In genomic region chr22:19761022-19761499, GRCh38 we compare ENCODE assay signal across 11 cellular contexts. TPM values are rescaled to one million over a fixed set of nuclear protein-coding genes. Genes with fewer than 3 reads are reported as not detected.
DNase-seq lines count a peak whose midpoint lies in the region; TF ChIP-seq lines count a peak whose summit lies in the region.
"Had no signal": no experiment of that assay in that cellular context is flagged by ENCODE, and none has a peak within 500 bp of the region (broad histone marks: within the 10 kb centered on the region; RNA-seq: fewer than 3 reads in every experiment).

No MANE protein-coding gene starts in this region.

- WGBS in suprapubic skin: 4% methylated on average over 18 of the region's 70 CpGs

- H3K36me3 ChIP-seq in SJCRH30 (peaks cover 26% of the 10 kb centered on the region), suprapubic skin (no peaks in the 10 kb centered on the region)
- H3K36me3 ChIP-seq: Peyer's patch had no signal

- peaks cover 5% of the 10 kb centered on the region; the same call in 1 of the 2 replicates for H3K4me1 ChIP-seq in SJCRH30
- H3K4me1 ChIP-seq in suprapubic skin: peaks cover 71% of the 10 kb centered on the region

- no peak overlapping the region for H3K27ac ChIP-seq in SJCRH30
- peak overlapping the region; percentile 39 for H3K27ac ChIP-seq in suprapubic skin
- H3K27ac ChIP-seq: Peyer's patch had no signal

- TF ChIP-seq EP300 in suprapubic skin (IDR thresholded peaks at IDR 0.05): no peak

- no peak for TF ChIP-seq POLR2A in suprapubic skin (IDR thresholded peaks at IDR 0.05)

- H3K9me3 ChIP-seq in SJCRH30 (replicated peaks) (no peaks in the 10 kb centered on the region), suprapubic skin (no peaks in the 10 kb centered on the region)

- DNase-seq in NCI-H1417 (lab: John Stamatoyannopoulos, UW) (peak in 2 of 3 experiments; percentile 24 to 28), NCI-H1417 treated with DMSO at 0.1 percent for 48 hours (lab: John Stamatoyannopoulos, UW) (no peak), SJCRH30 (peak in 1 of 2 experiments; percentile 33), suprapubic skin (ENCODE audit: low spot score in 2 of 2) (no peak), SKM-1 treated with dmso at 0.1 percent for 144 hours (lab: John Stamatoyannopoulos, UW; ENCODE audit: unreplicated experiment) (no peak), epidermal melanocyte (ENCODE audit: insufficient read length, low spot score) (no peak), NCI-H345 treated with DMSO at 0.1 percent for 48 hours (lab: John Stamatoyannopoulos, UW; ENCODE audit: unreplicated experiment) (no peak)
- DNase-seq: effector memory CD4-positive, alpha-beta T cell; hippocampal formation; Peyer's patch had no signal

- TF ChIP-seq CTCF in suprapubic skin (IDR thresholded peaks at IDR 0.05): no peak

- H3K4me3 ChIP-seq in SJCRH30: peak overlapping the region; percentile 87
- H3K4me3 ChIP-seq in iPS-11a (ENCODE audit: low read depth, low read length): peak overlapping the region; percentile 13
- peak overlapping the region; percentile 51 for H3K4me3 ChIP-seq in suprapubic skin

- no peaks in the 10 kb centered on the region for H3K27me3 ChIP-seq in SJCRH30
- H3K27me3 ChIP-seq in suprapubic skin: peaks cover 48% of the 10 kb centered on the region

RNA-seq across cellular contexts. Expression of gene TBX1, which starts 0.5 kb away (rescaled TPM):
- total RNA-seq in SJCRH30 (2014; rRNA removed; shearing (Covaris generic)): 11.8 and 11.9 TPM in 2 replicates
- total RNA-seq in suprapubic skin: 1 to 10 TPM; 1.6 to 7.0 (median 4.8) TPM

RNA-seq across cellular contexts. Expression of gene GP1BB, which starts 37.7 kb away (rescaled TPM):
- total RNA-seq in SJCRH30 (2014; rRNA removed; shearing (Covaris generic)): 2.5 and 4.4 TPM in 2 replicates
- 10 to 100 TPM; 14.7 to 28.7 (median 19.4) TPM for total RNA-seq in suprapubic skin

RNA-seq across cellular contexts. Expression of gene SEPTIN5, which starts 46.8 kb away (rescaled TPM):
- 11.2 and 11.9 TPM in 2 replicates for total RNA-seq in SJCRH30 (2014; rRNA removed; shearing (Covaris generic))
- 100 to 1,000 TPM in 3 of 4 donors, 10 to 100 TPM in 1; 89.0 to 147 (median 129) TPM for total RNA-seq in suprapubic skin

Comparison
In these comparisons a context has a peak if more than half of its experiments do, and no peak if none do; other contexts are left out.
1. DNase-seq: peak in NCI-H1417 (2 of 3); none in NCI-H1417 treated with DMSO at 0.1 percent for 48 hours (single experiment), suprapubic skin (0 of 2), SKM-1 treated with dmso at 0.1 percent for 144 hours (single experiment), epidermal melanocyte (single experiment) and NCI-H345 treated with DMSO at 0.1 percent for 48 hours (single experiment).
2. H3K4me3 ChIP-seq: peak in every context shown above with its lines; median percentile 87 in SJCRH30; 51 in suprapubic skin; 13 in iPS-11a.